Comparison of ENCODE assay signal across 10 cellular contexts in the genomic region with DNA sequence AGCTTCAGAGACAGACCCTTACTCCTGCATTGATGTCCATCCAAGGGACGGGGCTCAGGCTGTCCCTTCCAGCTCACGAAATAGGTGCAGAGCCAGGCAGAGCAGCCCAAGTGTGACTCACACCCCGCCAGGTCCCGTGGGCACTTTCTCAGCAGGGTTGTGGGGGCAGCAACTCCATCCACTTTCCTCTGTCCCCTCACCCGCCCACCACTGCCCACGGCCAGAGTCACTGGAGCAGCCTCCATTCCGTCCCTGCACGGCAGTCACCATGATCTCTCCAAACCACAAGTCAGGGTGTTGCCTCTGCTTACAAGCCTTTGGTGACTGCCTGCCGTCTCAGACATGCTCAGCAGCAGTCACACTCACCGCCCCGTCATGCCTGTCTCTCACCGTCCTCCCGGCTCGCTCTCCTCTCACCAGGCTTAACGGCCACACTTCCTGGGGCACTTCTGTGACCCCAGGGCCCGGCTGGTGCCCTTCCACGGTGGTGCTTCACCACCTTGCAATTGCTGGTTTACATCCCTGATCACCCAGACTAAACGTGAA. TPM values are rescaled to one million over a fixed set of nuclear protein-coding genes. Genes with fewer than 3 reads are reported as not detected.
DNase-seq lines count a peak whose midpoint lies in the region; ATAC-seq and TF ChIP-seq lines count a peak whose summit lies in the region.
"Had no signal": no experiment of that assay in that cellular context is flagged by ENCODE, and none has a peak within 500 bp of the region (broad histone marks: within the 10 kb centered on the region; RNA-seq: fewer than 3 reads in every experiment).

No MANE protein-coding gene starts in this region.

- peak overlapping the region; percentile 22 to 60 (median 29) for H3K4me3 Mint-ChIP-seq in nephron

- H3K36me3 Mint-ChIP-seq in nephron (ENCODE audit: low read depth), result no peaks in the 10 kb centered on the region

- H3K27ac Mint-ChIP-seq in nephron, result peak overlapping the region; percentile 86 to 97 (median 87)

- no peaks in the 10 kb centered on the region for H3K9me3 Mint-ChIP-seq in nephron

- no peaks in the 10 kb centered on the region for H3K9me3 ChIP-seq in left ventricle myocardium inferior (replicated peaks)
- H3K9me3 ChIP-seq: body of pancreas had no signal

- no peak for ATAC-seq in SK-N-SH treated with all-trans-retinoic acid at 6 μM for 48 hours
- ATAC-seq in GM19351 (IDR thresholded peaks at IDR 0.05; ENCODE audit: unreplicated experiment), result no peak
- ATAC-seq: body of pancreas had no signal

- no peaks in the 10 kb centered on the region for H3K36me3 ChIP-seq in left ventricle myocardium inferior

- H3K27ac ChIP-seq in left ventricle myocardium inferior (replicated peaks), result no peak overlapping the region
- H3K27ac ChIP-seq: body of pancreas, parathyroid adenoma had no signal

- H3K4me1 ChIP-seq in left ventricle myocardium inferior, result no peaks in the 10 kb centered on the region
- H3K4me1 ChIP-seq: parathyroid adenoma had no signal

- CTCF ChIA-PET in HEK293T (lab: Yijun Ruan, JAX), result no interaction called here

- peaks cover 8% of the 10 kb centered on the region for H3K27me3 Mint-ChIP-seq in nephron (ENCODE audit: low read depth)

- peaks cover 65% of the 10 kb centered on the region for H3K4me1 Mint-ChIP-seq in nephron

- no peak for TF ChIP-seq CTCF in left ventricle myocardium inferior (IDR thresholded peaks at IDR 0.05; ENCODE audit: borderline replicate concordance)
- no peak for TF ChIP-seq CTCF in nephron (IDR thresholded peaks at IDR 0.05; ENCODE audit: unreplicated experiment in 3 of 3)

- H3K4me3 ChIP-seq in left ventricle myocardium inferior, result no peak overlapping the region
- H3K4me3 ChIP-seq: body of pancreas had no signal

- intact Hi-C loops in cardiac septum (cut with DNase I), result no loop called here
- intact Hi-C loops in left ventricle myocardium inferior (cut with micrococcal nuclease), result no loop called here

- POLR2A ChIA-PET in HEK293T (lab: Yijun Ruan, JAX), result interaction anchor here (1.1 kb wide), 1 partner anchor 15 kb away, joined by 4 read pairs; no protein-coding TSS in a partner anchor

- H3K27me3 ChIP-seq in left ventricle myocardium inferior (ENCODE audit: low read depth), result peaks cover 5% of the 10 kb centered on the region
- H3K27me3 ChIP-seq: body of pancreas had no signal

- peak; percentile 70 for DNase-seq in cardiac septum (ENCODE audit: low spot score)
- no peak for DNase-seq in left ventricle myocardium inferior
- peak; percentile 30 for DNase-seq in amniotic stem cell (lab: John Stamatoyannopoulos, UW)
- DNase-seq in NCI-H187 (lab: John Stamatoyannopoulos, UW), result no peak
- DNase-seq in HEK293T (ENCODE audit: extremely low spot score), result no peak

TF ChIP-seq in HEK293T, 16 proteins besides CTCF, POLR2A, EP300 and RAD21:
- TF ChIP-seq, protein P1, sequence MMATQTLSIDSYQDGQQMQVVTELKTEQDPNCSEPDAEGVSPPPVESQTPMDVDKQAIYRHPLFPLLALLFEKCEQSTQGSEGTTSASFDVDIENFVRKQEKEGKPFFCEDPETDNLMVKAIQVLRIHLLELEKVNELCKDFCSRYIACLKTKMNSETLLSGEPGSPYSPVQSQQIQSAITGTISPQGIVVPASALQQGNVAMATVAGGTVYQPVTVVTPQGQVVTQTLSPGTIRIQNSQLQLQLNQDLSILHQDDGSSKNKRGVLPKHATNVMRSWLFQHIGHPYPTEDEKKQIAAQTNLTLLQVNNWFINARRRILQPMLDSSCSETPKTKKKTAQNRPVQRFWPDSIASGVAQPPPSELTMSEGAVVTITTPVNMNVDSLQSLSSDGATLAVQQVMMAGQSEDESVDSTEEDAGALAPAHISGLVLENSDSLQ (IDR thresholded peaks at IDR 0.05), result no peak
- TF ChIP-seq BHLHE40 (IDR thresholded peaks at IDR 0.05; ENCODE audit: borderline replicate concordance) (no peak), LEF1 (IDR thresholded peaks at IDR 0.05; ENCODE audit: borderline replicate concordance) (no peak), SP1 (IDR thresholded peaks at IDR 0.05) (no peak), FOXA1 (IDR thresholded peaks at IDR 0.05) (no peak), ZNF384 (IDR thresholded peaks at IDR 0.05) (no peak), HDGF (IDR thresholded peaks at IDR 0.05; ENCODE audit: borderline replicate concordance) (no peak), FOXK2 (IDR thresholded peaks at IDR 0.05) (no peak), CTBP1 (IDR thresholded peaks at IDR 0.05; ENCODE audit: borderline replicate concordance) (no peak), TARDBP (IDR thresholded peaks at IDR 0.05) (no peak), ELF4 (IDR thresholded peaks at IDR 0.05) (no peak), FOXM1 (IDR thresholded peaks at IDR 0.05; ENCODE audit: borderline replicate concordance) (no peak), ARNT (IDR thresholded peaks at IDR 0.05) (no peak), NFRKB (IDR thresholded peaks at IDR 0.05) (no peak), SUZ12 (IDR thresholded peaks at IDR 0.05) (no peak)
TF ChIP-seq in HEK293T: peak in this region for 0.

TF ChIP-seq in SK-N-SH treated with all-trans-retinoic acid at 6 μM for 48 hours, 23 proteins besides CTCF, POLR2A, EP300 and RAD21:
- TF ChIP-seq GLIS3 (CRISPR knock-in tag; IDR thresholded peaks at IDR 0.05) (no peak), TOX (CRISPR knock-in tag; IDR thresholded peaks at IDR 0.05; ENCODE audit: borderline replicate concordance) (no peak), TCF4 (CRISPR knock-in tag; IDR thresholded peaks at IDR 0.05; ENCODE audit: borderline replicate concordance) (no peak), ZFP3 (CRISPR knock-in tag; IDR thresholded peaks at IDR 0.05) (no peak), ZNF70 (CRISPR knock-in tag; IDR thresholded peaks at IDR 0.05) (no peak)
- TF ChIP-seq, protein P2, sequence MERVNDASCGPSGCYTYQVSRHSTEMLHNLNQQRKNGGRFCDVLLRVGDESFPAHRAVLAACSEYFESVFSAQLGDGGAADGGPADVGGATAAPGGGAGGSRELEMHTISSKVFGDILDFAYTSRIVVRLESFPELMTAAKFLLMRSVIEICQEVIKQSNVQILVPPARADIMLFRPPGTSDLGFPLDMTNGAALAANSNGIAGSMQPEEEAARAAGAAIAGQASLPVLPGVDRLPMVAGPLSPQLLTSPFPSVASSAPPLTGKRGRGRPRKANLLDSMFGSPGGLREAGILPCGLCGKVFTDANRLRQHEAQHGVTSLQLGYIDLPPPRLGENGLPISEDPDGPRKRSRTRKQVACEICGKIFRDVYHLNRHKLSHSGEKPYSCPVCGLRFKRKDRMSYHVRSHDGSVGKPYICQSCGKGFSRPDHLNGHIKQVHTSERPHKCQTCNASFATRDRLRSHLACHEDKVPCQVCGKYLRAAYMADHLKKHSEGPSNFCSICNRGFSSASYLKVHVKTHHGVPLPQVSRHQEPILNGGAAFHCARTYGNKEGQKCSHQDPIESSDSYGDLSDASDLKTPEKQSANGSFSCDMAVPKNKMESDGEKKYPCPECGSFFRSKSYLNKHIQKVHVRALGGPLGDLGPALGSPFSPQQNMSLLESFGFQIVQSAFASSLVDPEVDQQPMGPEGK (CRISPR knock-in tag; IDR thresholded peaks at IDR 0.05; ENCODE audit: borderline replicate concordance), result no peak

RNA-seq across cellular contexts. Expression of a gene that starts 39.3 kb away (rescaled TPM):
- total RNA-seq in cardiac septum, result not detected
- total RNA-seq in left ventricle myocardium inferior, result not detected
- total RNA-seq: body of pancreas had no signal

Comparison
In these comparisons a context has a peak if more than half of its experiments do, and no peak if none do; other contexts are left out.
1. DNase-seq: peak in cardiac septum (single experiment) and amniotic stem cell (single experiment); none in left ventricle myocardium inferior (single experiment), NCI-H187 (0 of 2) and HEK293T (single experiment).